2 cellular contexts compared by ENCODE assay signal in the genomic region with DNA sequence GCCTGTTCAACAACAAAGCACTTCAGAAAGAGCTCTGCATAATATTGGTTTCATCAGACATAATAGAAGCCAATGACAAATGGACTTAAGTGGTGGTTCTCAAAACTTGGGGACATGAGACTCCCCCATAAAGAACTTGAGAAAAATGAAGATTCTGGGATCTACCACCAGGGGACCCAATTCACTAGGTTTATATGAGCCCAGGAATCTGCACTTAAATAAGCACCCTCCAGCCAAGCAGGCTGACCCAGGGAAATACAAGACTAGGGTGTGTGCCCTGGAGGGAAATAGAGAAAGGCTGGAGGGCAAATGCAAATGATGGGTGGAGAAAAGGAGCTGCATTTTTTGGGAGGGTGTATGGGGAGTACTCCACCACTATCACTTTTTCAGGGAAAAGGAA.
TF ChIP-seq lines count a peak whose summit lies in the region.

No MANE protein-coding gene starts in this region.

TF ChIP-seq in IMR-90, 13 proteins besides CTCF, POLR2A, EP300 and RAD21:
- TF ChIP-seq RCOR1 (IDR thresholded peaks at IDR 0.05; ENCODE audit: insufficient replicate concordance, low read length) (no peak), BHLHE40 (IDR thresholded peaks at IDR 0.05; ENCODE audit: low read depth, low read length) (no peak), MXI1 (IDR thresholded peaks at IDR 0.05; ENCODE audit: borderline replicate concordance, low read depth, low read length) (no peak), NFE2L2 (IDR thresholded peaks at IDR 0.05; ENCODE audit: low read depth, low read length) (no peak), RFX5 (IDR thresholded peaks at IDR 0.05; ENCODE audit: low read depth, low read length) (no peak), MAZ (IDR thresholded peaks at IDR 0.05; ENCODE audit: borderline replicate concordance, low read depth, low read length) (no peak), SMC3 (IDR thresholded peaks at IDR 0.05; ENCODE audit: low read depth, low read length) (no peak), FOS (IDR thresholded peaks at IDR 0.05; ENCODE audit: low read depth, low read length) (no peak), CEBPB (IDR thresholded peaks at IDR 0.05; ENCODE audit: low read depth, low read length) (no peak), ELK1 (IDR thresholded peaks at IDR 0.05; ENCODE audit: borderline replicate concordance, low read depth, low read length) (no peak), USF2 (IDR thresholded peaks at IDR 0.05; ENCODE audit: low read depth, low read length) (no peak), MAFK (IDR thresholded peaks at IDR 0.05; ENCODE audit: low read depth, low read length) (no peak), CHD1 (IDR thresholded peaks at IDR 0.05; ENCODE audit: low read depth, low read length) (no peak)

TF ChIP-seq in HepG2, 621 proteins besides CTCF, POLR2A, EP300 and RAD21:
- peak; percentile 44 for TF ChIP-seq STAG1 (CRISPR knock-in tag; IDR thresholded peaks at IDR 0.05)
- TF ChIP-seq TEAD3 (CRISPR knock-in tag; optimal IDR thresholded peaks at IDR 0.05; ENCODE audit: borderline replicate concordance): no peak
- TF ChIP-seq SKI (IDR thresholded peaks at IDR 0.05; ENCODE audit: partially characterized antibody): no peak
- TF ChIP-seq XRCC5 (optimal IDR thresholded peaks at IDR 0.05; ENCODE audit: low read length): peak; percentile 23
TF ChIP-seq in HepG2: peak in this region for 2.
